15 cellular contexts compared by ENCODE assay signal in genomic region chr7:76234282-76234584, GRCh38. TPM values are rescaled to one million over a fixed set of nuclear protein-coding genes. Genes with fewer than 3 reads are reported as not detected.
DNase-seq lines count a peak whose midpoint lies in the region; ATAC-seq, FAIRE-seq and TF ChIP-seq lines count a peak whose summit lies in the region.
"Had no signal": no experiment of that assay in that cellular context is flagged by ENCODE, and none has a peak within 500 bp of the region (broad histone marks: within the 10 kb centered on the region; RNA-seq: fewer than 3 reads in every experiment).

No MANE protein-coding gene starts in this region.

- TF ChIP-seq RAD21 in K562 (CRISPR knock-in tag; conservative IDR thresholded peaks at IDR 0.05 in 1 of 2, IDR thresholded peaks at IDR 0.05 in 1 of 2): no peak

- H3K36me3 ChIP-seq in CD4-positive, alpha-beta memory T cell (ENCODE audit: insufficient read depth, low read length): no peaks in the 10 kb centered on the region
- H3K36me3 ChIP-seq in H7 (replicated peaks; ENCODE audit: control insufficient read depth, insufficient read depth, low read length): no peaks in the 10 kb centered on the region
- H3K36me3 ChIP-seq in K562 (ENCODE audit: control insufficient read depth, insufficient read depth, low read length): no peaks in the 10 kb centered on the region
- no peaks in the 10 kb centered on the region for H3K36me3 ChIP-seq in naive thymus-derived CD4-positive, alpha-beta T cell (ENCODE audit: control insufficient read depth in 2 of 3, insufficient read depth in 3 of 3, low read length in 3 of 3)
- H3K36me3 ChIP-seq: SJSA1 had no signal

- intact Hi-C loops in CD4-positive, alpha-beta memory T cell (cut with micrococcal nuclease): no loop called here
- intact Hi-C loops in K562 (cut with micrococcal nuclease): no loop called here
- intact Hi-C loops in naive thymus-derived CD4-positive, alpha-beta T cell (cut with micrococcal nuclease): no loop called here

- peak overlapping the region in 1 of 7 donors; percentile 35 for H3K27ac Mint-ChIP-seq in CD4-positive, alpha-beta memory T cell
- peak overlapping the region in 3 of 9 donors; percentile 26 to 41 (median 37) for H3K27ac Mint-ChIP-seq in naive thymus-derived CD4-positive, alpha-beta T cell

- FAIRE-seq in K562 (lab: Jason Lieb, UNC): no peak

- POLR2A ChIA-PET in CD4-positive, alpha-beta memory T cell (lab: Charles Lee; ENCODE audit: partially characterized antibody): no interaction called here
- POLR2A ChIA-PET in K562 (lab: Yijun Ruan, JAX): interaction anchor here (0.7 to 1.5 kb wide), 3 partner anchors 9 to 390 kb away, joined by 3 to 5 read pairs (median 3); no protein-coding TSS in a partner anchor
- POLR2A ChIA-PET in naive thymus-derived CD4-positive, alpha-beta T cell (lab: Charles Lee): no interaction called here

- 24% methylated on average over 4 of the region's 4 CpGs for WGBS in K562 (ENCODE audit: insufficient coverage, low coverage, missing lambda C conversion rate)

- BruUV-seq in K562 (replicated peaks; lab: Mats Ljungman, UMichigan): no TSS peak

- H3K4me3 ChIP-seq in CD4-positive, alpha-beta memory T cell (ENCODE audit: low read length in 2 of 2): no peak overlapping the region
- peak overlapping the region; percentile 56; the same call in 1 of the 2 replicates for H3K4me3 ChIP-seq in H7 (ENCODE audit: insufficient read depth, low read depth, low read length)
- no peak overlapping the region for H3K4me3 ChIP-seq in K562
- H3K4me3 ChIP-seq in naive thymus-derived CD4-positive, alpha-beta T cell (ENCODE audit: low read length): no peak overlapping the region
- H3K4me3 ChIP-seq: PC-9, SJSA1 had no signal

- no peak overlapping the region for H2AFZ ChIP-seq in K562 (ENCODE audit: low read depth, low read length)
- H2AFZ ChIP-seq: PC-9 had no signal

- peaks cover 2 to 10% (median 6%) of the 10 kb centered on the region in 4 donors for H3K4me1 Mint-ChIP-seq in CD4-positive, alpha-beta memory T cell
- H3K4me1 Mint-ChIP-seq in naive thymus-derived CD4-positive, alpha-beta T cell: peaks cover 0 to 16% (median 7%) of the 10 kb centered on the region in 7 donors

- no peak for DNase-seq in CD4-positive, alpha-beta memory T cell
- DNase-seq in H7 (no peak), K562 (ENCODE audit: extremely low read depth in 1 of 4, low spot score in 3 of 4) (peak in 1 of 4 experiments; percentile 6), COLO829 (ENCODE audit: low spot score) (no peak), GF-D8 (lab: John Stamatoyannopoulos, UW) (no peak)
- DNase-seq in naive thymus-derived CD4-positive, alpha-beta T cell: no peak
- no peak for DNase-seq in activated CD4-positive, CD25-positive, alpha-beta regulatory T cell treated with anti-CD3 and anti-CD28 coated beads, Interleukin-2, amount 50 U/mL, for 72 hours
- DNase-seq: activated CD8-positive, alpha-beta memory T cell treated with anti-CD3 and anti-CD28 coated beads, Interleukin-2, amount 50 U/mL, for 4 hours; cerebellar nuclear complex; DMS79 treated with DMSO at 0.1 percent for 48 hours; KBM-7; NCI-H1048; PC-9 had no signal

- no peaks in the 10 kb centered on the region for H3K27me3 ChIP-seq in CD4-positive, alpha-beta memory T cell (ENCODE audit: insufficient read depth, low read length)
- H3K27me3 ChIP-seq in H7 (ENCODE audit: control insufficient read depth, insufficient read depth, low read length) (no peaks in the 10 kb centered on the region), K562 (ENCODE audit: control insufficient read depth in 2 of 2, insufficient read depth in 2 of 2, low read length in 2 of 2) (peaks cover 28 to 72% of the 10 kb centered on the region in 2 experiments)
- H3K27me3 ChIP-seq in naive thymus-derived CD4-positive, alpha-beta T cell (ENCODE audit: control insufficient read depth in 2 of 2, insufficient read depth in 2 of 2, low read length in 2 of 2): no peaks in the 10 kb centered on the region

- H3K27me3 Mint-ChIP-seq in CD4-positive, alpha-beta memory T cell: peaks cover 37 to 58% of the 10 kb centered on the region in 2 donors
- H3K27me3 Mint-ChIP-seq in naive thymus-derived CD4-positive, alpha-beta T cell: peaks cover 47 to 78% (median 54%) of the 10 kb centered on the region in 5 donors

- in situ Hi-C loops in K562 (cut with MboI): no loop called here

- H3K4me3 Mint-ChIP-seq in CD4-positive, alpha-beta memory T cell: peak overlapping the region in 7 of 8 donors; percentile 40 to 71 (median 67)
- H3K4me3 Mint-ChIP-seq in naive thymus-derived CD4-positive, alpha-beta T cell: peak overlapping the region; percentile 29 to 76 (median 64)

- H3K27ac ChIP-seq in CD4-positive, alpha-beta memory T cell (ENCODE audit: low read depth, low read length): no peak overlapping the region
- H3K27ac ChIP-seq in K562 (ENCODE audit: extremely low read depth, low read depth, low read length): no peak overlapping the region
- no peak overlapping the region for H3K27ac ChIP-seq in naive thymus-derived CD4-positive, alpha-beta T cell (ENCODE audit: low read depth, low read length)
- H3K27ac ChIP-seq: PC-9, SJSA1 had no signal

- H3K9me3 Mint-ChIP-seq in CD4-positive, alpha-beta memory T cell: no peaks in the 10 kb centered on the region
- peaks cover 0 to 7% (median 0%) of the 10 kb centered on the region in 11 donors for H3K9me3 Mint-ChIP-seq in naive thymus-derived CD4-positive, alpha-beta T cell

- no peak for TF ChIP-seq POLR2A in K562 (conservative IDR thresholded peaks at IDR 0.05)

- H3K4me1 ChIP-seq in CD4-positive, alpha-beta memory T cell (ENCODE audit: insufficient read depth, low read length): peaks cover 5% of the 10 kb centered on the region
- peaks cover 14 to 17% of the 10 kb centered on the region in 2 experiments; a peak in 4 of 5 replicates for H3K4me1 ChIP-seq in K562 (replicated peaks in 1 of 2; ENCODE audit: control insufficient read depth in 2 of 2, insufficient read depth in 2 of 2, low read length in 2 of 2)
- H3K4me1 ChIP-seq in naive thymus-derived CD4-positive, alpha-beta T cell (ENCODE audit: control insufficient read depth in 2 of 2, insufficient read depth in 2 of 2, low read length in 2 of 2): no peaks in the 10 kb centered on the region

- CTCF ChIA-PET in CD4-positive, alpha-beta memory T cell (lab: Charles Lee; ENCODE audit: partially characterized antibody): no interaction called here
- CTCF ChIA-PET in K562 (lab: Yijun Ruan, JAX; ENCODE audit: low intra/inter-chr PET ratio): no interaction called here
- CTCF ChIA-PET in naive thymus-derived CD4-positive, alpha-beta T cell (lab: Charles Lee): interaction anchor here (0.6 kb wide), 1 partner anchor 20 kb away, joined by 3 read pairs; no protein-coding TSS in a partner anchor

- H3K4me2 ChIP-seq in K562 (ENCODE audit: insufficient read depth, low read length): no peak overlapping the region
- H3K4me2 ChIP-seq: PC-9 had no signal

- H3K79me2 ChIP-seq in K562 (ENCODE audit: control insufficient read depth, insufficient read depth, low read length): no peaks in the 10 kb centered on the region

- H3K9me1 ChIP-seq in K562 (ENCODE audit: control insufficient read depth, insufficient read depth, low read length): no peaks in the 10 kb centered on the region

- H3K36me3 Mint-ChIP-seq in CD4-positive, alpha-beta memory T cell: no peaks in the 10 kb centered on the region
- H3K36me3 Mint-ChIP-seq in naive thymus-derived CD4-positive, alpha-beta T cell: peaks cover 0 to 7% (median 4%) of the 10 kb centered on the region in 5 donors

- H4K20me1 ChIP-seq in K562 (replicated peaks; ENCODE audit: control insufficient read depth, insufficient read depth, low read length): peaks cover 14% of the 10 kb centered on the region; the same call in 1 of the 2 replicates

- ATAC-seq in K562 (no peak), HG02759 (IDR thresholded peaks at IDR 0.05; ENCODE audit: unreplicated experiment) (no peak)
- no peak for ATAC-seq in naive thymus-derived CD4-positive, alpha-beta T cell

- H3K9ac ChIP-seq in K562 (ENCODE audit: insufficient read depth in 1 of 2, low read depth in 2 of 2, low read length in 2 of 2): peak overlapping the region in 1 of 2 experiments; percentile 87; a peak in 1 of 4 replicates

- TF ChIP-seq EP300 in K562 (IDR thresholded peaks at IDR 0.05; ENCODE audit: low read length): no peak

- H3K9me3 ChIP-seq in CD4-positive, alpha-beta memory T cell (ENCODE audit: control insufficient read depth in 1 of 2, low read length in 2 of 2): no peaks in the 10 kb centered on the region
- no peaks in the 10 kb centered on the region for H3K9me3 ChIP-seq in K562 (replicated peaks; ENCODE audit: control insufficient read depth, insufficient read depth, low read depth, low read length)
- H3K9me3 ChIP-seq in naive thymus-derived CD4-positive, alpha-beta T cell (ENCODE audit: control insufficient read depth in 2 of 3, low read length in 3 of 3): no peaks in the 10 kb centered on the region
- H3K9me3 ChIP-seq: SJSA1 had no signal

- TF ChIP-seq CTCF in K562 (IDR thresholded peaks at IDR 0.05 in 2 of 3, conservative IDR thresholded peaks at IDR 0.05 in 1 of 3; ENCODE audit: insufficient read depth in 2 of 3, low read depth in 1 of 3, low read length in 3 of 3): no peak

TF ChIP-seq in K562, 482 proteins besides CTCF, POLR2A, EP300 and RAD21 (continues in another document):
- TF ChIP-seq RBM25 (IDR thresholded peaks at IDR 0.05; ENCODE audit: low read depth, low read length, severe bottlenecking) (peak; percentile 57), ZNF561 (CRISPR knock-in tag; conservative IDR thresholded peaks at IDR 0.05) (no peak)

RNA-seq across cellular contexts. Expression of gene SRRM3, which starts 32.5 kb away (rescaled TPM):
- total RNA-seq in CD4-positive, alpha-beta memory T cell: not detected
- not detected for polyA plus RNA-seq in CD4-positive, alpha-beta memory T cell
- total RNA-seq in H7 (2014; rRNA removed; shearing (Covaris generic)): 7.0 and 7.6 TPM in 2 replicates
- 0.32 and 1.6 TPM in 2 replicates for total RNA-seq in K562 (2011; cell fraction: chromatin; rRNA removed; ENCODE audit: low replicate concordance)
- total RNA-seq in K562 (2011; cell fraction: nucleolus; rRNA removed): 0.39 and 2.3 TPM in 2 replicates
- 0.84 and 0.88 TPM in 2 replicates for total RNA-seq in K562 (2011; cell fraction: nucleoplasm; rRNA removed)
- total RNA-seq in K562 (2014; rRNA removed): 0.45 and 0.59 TPM in 2 replicates
- 0.16 and 0.18 TPM in 2 replicates for total RNA-seq in K562 (2014; rRNA removed; fragmentation: Illumina TruSeq; extraction: Trizol)
- total RNA-seq in K562 (2015; rRNA removed; fragmentation: Illumina TruSeq; extraction: Trizol): 0.08 TPM in 1 of 2 replicates, not detected in the other
- 0.47 and 0.91 TPM in 2 replicates for total RNA-seq in K562 (2021)
- 0.55 and 0.74 TPM in 2 replicates for polyA plus RNA-seq in K562 (2011; rRNA removed)
- polyA plus RNA-seq in K562 (2011; cell fraction: cytosol; rRNA removed): 1.0 and 2.3 TPM in 2 replicates
- polyA plus RNA-seq in K562 (2011; cell fraction: nucleus; rRNA removed): 0.60 and 0.94 TPM in 2 replicates
- 0.42 and 0.48 TPM in 2 replicates for polyA plus RNA-seq in K562 (2012)
- 0.30 and 0.37 TPM in 2 replicates for polyA plus RNA-seq in K562 (2014; fragmentation: Illumina TruSeq; extraction: Trizol)
- under 1 TPM in 1 of 2 experiments, not detected in 1; 0.04 TPM for polyA plus RNA-seq in K562 (2014; fragmentation: Nextera tagmentation; extraction: Ambion mirVana)
- polyA plus RNA-seq in K562 (2014; rRNA removed): 0.43 and 0.46 TPM in 2 replicates
- 0.30 and 0.70 TPM in 2 replicates for polyA minus RNA-seq in K562 (2011; rRNA and poly(A)+ RNA removed)
- polyA minus RNA-seq in K562 (2011; cell fraction: cytosol; rRNA and poly(A)+ RNA removed): 0.48 and 1.0 TPM in 2 replicates
- 0.44 and 0.54 TPM in 2 replicates for polyA minus RNA-seq in K562 (2011; cell fraction: nucleus; rRNA and poly(A)+ RNA removed)
- not detected for total RNA-seq in naive thymus-derived CD4-positive, alpha-beta T cell
- not detected for polyA plus RNA-seq in naive thymus-derived CD4-positive, alpha-beta T cell
